In genomic region chr11:120342226-120342625, GRCh38 we compare ENCODE assay signal across 16 cellular contexts. TPM values are rescaled to one million over a fixed set of nuclear protein-coding genes. Genes with fewer than 3 reads are reported as not detected.
A peak's percentile ranks its signal among the peaks of the same experiment; 100 is the strongest.
DNase-seq lines count a peak whose midpoint lies in the region; ATAC-seq and TF ChIP-seq lines count a peak whose summit lies in the region.
"Had no signal": no experiment of that assay in that cellular context is flagged by ENCODE, and none has a peak within 500 bp of the region (broad histone marks: within the 10 kb centered on the region; RNA-seq: fewer than 3 reads in every experiment).

No MANE protein-coding gene starts in this region.

- no peaks in the 10 kb centered on the region for H3K9me3 Mint-ChIP-seq in brain
- no peaks in the 10 kb centered on the region for H3K9me3 Mint-ChIP-seq in type B pancreatic cell

- H3K4me1 Mint-ChIP-seq in brain (peaks cover 82% of the 10 kb centered on the region), type B pancreatic cell (ENCODE audit: unreplicated experiment) (peaks cover 55% of the 10 kb centered on the region)

- H3K4me3 Mint-ChIP-seq in brain (peak overlapping the region in 4 of 5 experiments; percentile 1 to 72 (median 26)), type B pancreatic cell (peak overlapping the region; percentile 0)

- DNase-seq in right atrium auricular region (ENCODE audit: low spot score) = no peak
- DNase-seq in right cardiac atrium = no peak
- no peak for DNase-seq in epithelial cell of proximal tubule (ENCODE audit: low read depth)
- no peak for DNase-seq in type B pancreatic cell (ENCODE audit: extremely low spot score, unreplicated experiment)
- DNase-seq in activated T-cell treated with anti-CD3 and anti-CD28 coated beads, Interleukin-2, amount 50 U/mL, for 1 hour = no peak
- no peak for DNase-seq in UCSD-AML1 (lab: John Stamatoyannopoulos, UW; ENCODE audit: unreplicated experiment)
- DNase-seq in retina = no peak
- DNase-seq: Caco-2, DMS53, NCI-H1417 treated with DMSO at 0.1 percent for 48 hours, NCI-H2081, NCI-H510A treated with DMSO at 0.1 percent for 48 hours had no signal

- H3K36me3 Mint-ChIP-seq in brain (no peaks in the 10 kb centered on the region), type B pancreatic cell (no peaks in the 10 kb centered on the region)

- H3K9me3 ChIP-seq in right atrium auricular region (no peaks in the 10 kb centered on the region), right cardiac atrium (ENCODE audit: control insufficient read depth, low read length) (no peaks in the 10 kb centered on the region)
- H3K9me3 ChIP-seq: A549, Caco-2 had no signal

- no peak for TF ChIP-seq CTCF in right atrium auricular region (IDR thresholded peaks at IDR 0.05)
- no peak for TF ChIP-seq CTCF in brain (conservative IDR thresholded peaks at IDR 0.05)
- no peak for TF ChIP-seq CTCF in epithelial cell of proximal tubule (conservative IDR thresholded peaks at IDR 0.05; ENCODE audit: low read depth, low read length)
- no peak for TF ChIP-seq CTCF in type B pancreatic cell (conservative IDR thresholded peaks at IDR 0.05)

- H3K27ac Mint-ChIP-seq in brain (peak overlapping the region in 1 of 5 experiments; percentile 56), type B pancreatic cell (no peak overlapping the region)
- H3K27ac Mint-ChIP-seq: CD14-positive monocyte had no signal

- no peak for ATAC-seq in right cardiac atrium
- ATAC-seq: A549, HCT116 had no signal

- H3K27ac ChIP-seq in right atrium auricular region = peak overlapping the region; percentile 23 to 100
- no peak overlapping the region for H3K27ac ChIP-seq in right cardiac atrium (ENCODE audit: low read length)
- H3K27ac ChIP-seq: A549 had no signal

- H3K4me3 ChIP-seq in right atrium auricular region (no peak overlapping the region), right cardiac atrium (ENCODE audit: low read length) (no peak overlapping the region), epithelial cell of proximal tubule (ENCODE audit: low read depth, low read length) (peak overlapping the region; percentile 2)
- H3K4me3 ChIP-seq: A549 had no signal

- H3K27me3 Mint-ChIP-seq in brain (peaks cover 12% of the 10 kb centered on the region), type B pancreatic cell (no peaks in the 10 kb centered on the region)

- H3K27me3 ChIP-seq in right atrium auricular region (no peaks in the 10 kb centered on the region), right cardiac atrium (ENCODE audit: control insufficient read depth, insufficient read depth) (no peaks in the 10 kb centered on the region)

- peaks cover 0 to 88% of the 10 kb centered on the region in 2 donors for H3K4me1 ChIP-seq in right atrium auricular region
- H3K4me1 ChIP-seq in right cardiac atrium (ENCODE audit: control insufficient read depth, insufficient read depth, low read length) = peaks cover 6% of the 10 kb centered on the region

- intact Hi-C loops in right cardiac atrium (cut with DNase I) = loop anchor here in 2 of 4 donors (5.0 to 10.0 kb wide), 2 partner anchors 50 to 63 kb away; no protein-coding TSS in a partner anchor

- H3K36me3 ChIP-seq in right atrium auricular region = no peaks in the 10 kb centered on the region

- 32% methylated on average over 3 of the region's 3 CpGs for WGBS in right cardiac atrium

RNA-seq across cellular contexts. Expression of gene ARHGEF12, which starts 6.0 kb away (rescaled TPM):
- total RNA-seq in right atrium auricular region (10 to 100 TPM; 84.0 to 87.2 TPM), right cardiac atrium (100 to 1,000 TPM in 2 of 4 donors, 10 to 100 TPM in 2; 93.1 to 112 (median 97.3) TPM), epithelial cell of proximal tubule (29.4 and 36.5 TPM in 2 replicates), type B pancreatic cell (ENCODE audit: low replicate concordance) (73.8 and 85.7 TPM in 2 replicates)
- polyA plus RNA-seq in right cardiac atrium (26.1 TPM), brain (ENCODE audit: insufficient read depth, low read depth, low replicate concordance) (26.1 TPM)

RNA-seq across cellular contexts. Expression of gene TLCD5, which starts 17.1 kb away (rescaled TPM):
- total RNA-seq in right atrium auricular region (10 to 100 TPM; 11.3 to 18.7 TPM), right cardiac atrium (10 to 100 TPM; 15.7 to 21.3 (median 17.0) TPM), epithelial cell of proximal tubule (4.7 and 23.1 TPM in 2 replicates), type B pancreatic cell (ENCODE audit: low replicate concordance) (3.3 and 11.6 TPM in 2 replicates)
- polyA plus RNA-seq in right cardiac atrium (7.5 TPM), brain (ENCODE audit: insufficient read depth, low read depth, low replicate concordance) (8.6 TPM)
- polyA plus RNA-seq: CD14-positive monocyte had no signal
